ENCODE assay signal across 11 cellular contexts in the genomic region with DNA sequence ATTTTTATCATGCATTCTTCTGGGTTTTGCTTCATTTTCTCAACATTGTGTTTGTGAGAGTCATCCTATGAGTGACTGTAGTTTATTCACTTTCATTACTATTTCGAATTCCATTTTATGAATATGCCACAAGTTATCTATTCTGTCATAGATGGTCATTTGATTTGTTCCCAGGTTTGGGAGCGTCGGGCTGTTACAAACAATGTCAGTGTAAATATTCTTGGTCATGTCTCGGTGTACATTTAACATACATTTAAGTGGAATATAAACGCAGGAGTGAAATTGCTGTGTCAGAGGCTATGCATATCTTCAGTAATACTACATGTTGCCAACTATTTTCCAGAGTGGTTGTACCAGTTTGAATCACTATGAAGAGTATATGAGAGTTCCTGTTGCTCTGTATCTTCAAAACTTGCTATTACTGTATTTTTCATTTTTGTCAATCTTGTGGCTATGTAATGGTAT. TPM values are rescaled to one million over a fixed set of nuclear protein-coding genes. Genes with fewer than 3 reads are reported as not detected.
A peak's percentile ranks its signal among the peaks of the same experiment; 100 is the strongest.
DNase-seq lines count a peak whose midpoint lies in the region; ATAC-seq and TF ChIP-seq lines count a peak whose summit lies in the region.
"Had no signal": no experiment of that assay in that cellular context is flagged by ENCODE, and none has a peak within 500 bp of the region (broad histone marks: within the 10 kb centered on the region; RNA-seq: fewer than 3 reads in every experiment).

No MANE protein-coding gene starts in this region.

- peaks cover 28 to 57% of the 10 kb centered on the region in 2 donors for H3K4me1 Mint-ChIP-seq in stimulated activated naive B cell treated with anti-CD40 and anti-IgM and Interleukin-4, amounts not matched to agents 10 μg/mL and 1 μg/mL and 100 μg/mL, for 72 hours

- H3K4me1 ChIP-seq in left ventricle myocardium inferior (peaks cover 37% of the 10 kb centered on the region), hepatocyte (ENCODE audit: insufficient read depth) (peaks cover 13% of the 10 kb centered on the region), lower lobe of right lung (peaks cover 24% of the 10 kb centered on the region)

- H3K4me3 Mint-ChIP-seq in stimulated activated naive B cell treated with anti-CD40 and anti-IgM and Interleukin-4, amounts not matched to agents 10 μg/mL and 1 μg/mL and 100 μg/mL, for 72 hours = peak overlapping the region; percentile 60 to 98

- H3K4me2 ChIP-seq in hepatocyte = peak overlapping the region; percentile 89

- no peaks in the 10 kb centered on the region for H3K27me3 Mint-ChIP-seq in stimulated activated naive B cell treated with anti-CD40 and anti-IgM and Interleukin-4, amounts not matched to agents 10 μg/mL and 1 μg/mL and 100 μg/mL, for 72 hours

- peaks cover 50% of the 10 kb centered on the region for H3K9me3 ChIP-seq in left ventricle myocardium inferior (replicated peaks)
- peaks cover 8% of the 10 kb centered on the region for H3K9me3 ChIP-seq in hepatocyte (ENCODE audit: low read depth)
- peaks cover 35% of the 10 kb centered on the region for H3K9me3 ChIP-seq in lower lobe of right lung

- peaks cover 48 to 58% of the 10 kb centered on the region in 2 donors for H3K36me3 Mint-ChIP-seq in stimulated activated naive B cell treated with anti-CD40 and anti-IgM and Interleukin-4, amounts not matched to agents 10 μg/mL and 1 μg/mL and 100 μg/mL, for 72 hours

- H3K4me3 ChIP-seq in left ventricle myocardium inferior (peak overlapping the region; percentile 79), hepatocyte (no peak overlapping the region), lower lobe of right lung (no peak overlapping the region)

- no peak for TF ChIP-seq CTCF in left ventricle myocardium inferior (IDR thresholded peaks at IDR 0.05; ENCODE audit: borderline replicate concordance)
- no peak for TF ChIP-seq CTCF in RWPE1 (conservative IDR thresholded peaks at IDR 0.05; ENCODE audit: low read depth)
- TF ChIP-seq CTCF in hepatocyte (IDR thresholded peaks at IDR 0.05; ENCODE audit: poor library complexity) = no peak
- TF ChIP-seq CTCF in lower lobe of right lung (IDR thresholded peaks at IDR 0.05) = no peak

- peaks cover 70% of the 10 kb centered on the region for H3K79me2 ChIP-seq in hepatocyte

- H3K36me3 ChIP-seq in left ventricle myocardium inferior (peaks cover 18% of the 10 kb centered on the region), hepatocyte (replicated peaks; ENCODE audit: insufficient read depth, low read depth) (no peaks in the 10 kb centered on the region), lower lobe of right lung (no peaks in the 10 kb centered on the region)

- 98% methylated on average over 5 of the region's 5 CpGs for WGBS in hepatocyte (ENCODE audit: low lambda C conversion rate, missing lambda C conversion rate)

- CTCF ChIA-PET in RWPE1 (lab: Yijun Ruan, JAX) = interaction anchor here (0.6 kb wide), 1 partner anchor 20 kb away, joined by 3 read pairs; no protein-coding TSS in a partner anchor

- H3K9me2 ChIP-seq in hepatocyte (replicated peaks; ENCODE audit: insufficient read depth) = no peaks in the 10 kb centered on the region

- H3K27ac ChIP-seq in left ventricle myocardium inferior (replicated peaks) (no peak overlapping the region), RWPE1 (no peak overlapping the region), hepatocyte (no peak overlapping the region), lower lobe of right lung (no peak overlapping the region)
- H3K27ac ChIP-seq: C4-2B, spleen had no signal

- peaks cover 22 to 25% of the 10 kb centered on the region in 2 donors for H3K9me3 Mint-ChIP-seq in stimulated activated naive B cell treated with anti-CD40 and anti-IgM and Interleukin-4, amounts not matched to agents 10 μg/mL and 1 μg/mL and 100 μg/mL, for 72 hours

- H3K27me3 ChIP-seq in left ventricle myocardium inferior (ENCODE audit: low read depth) (no peaks in the 10 kb centered on the region), hepatocyte (no peaks in the 10 kb centered on the region), lower lobe of right lung (ENCODE audit: low read depth) (no peaks in the 10 kb centered on the region)
- H3K27me3 ChIP-seq: spleen had no signal

- no peak overlapping the region for H3K27ac Mint-ChIP-seq in stimulated activated naive B cell treated with anti-CD40 and anti-IgM and Interleukin-4, amounts not matched to agents 10 μg/mL and 1 μg/mL and 100 μg/mL, for 72 hours

- H2AFZ ChIP-seq in hepatocyte = no peak overlapping the region

- intact Hi-C loops in left ventricle myocardium inferior (cut with micrococcal nuclease) = no loop called here
- intact Hi-C loops in left cardiac atrium (cut with DNase I) = loop anchor here in 1 of 2 donors (5.0 to 10.0 kb wide), 2 partner anchors 43 to 160 kb away; no protein-coding TSS in a partner anchor
- intact Hi-C loops in lower lobe of right lung (cut with DNase I) = no loop called here

- no peak for ATAC-seq in left cardiac atrium
- no peak for ATAC-seq in stimulated activated naive B cell treated with anti-CD40 and anti-IgM and Interleukin-4, amounts not matched to agents 10 μg/mL and 1 μg/mL and 100 μg/mL, for 72 hours (replicated peaks)
- ATAC-seq in HG03095 (IDR thresholded peaks at IDR 0.05; ENCODE audit: unreplicated experiment) = no peak
- ATAC-seq in lower lobe of right lung = no peak

- POLR2A ChIA-PET in RWPE1 (lab: Yijun Ruan, JAX; ENCODE audit: low non-redundant PET) = no interaction called here

- DNase-seq in left ventricle myocardium inferior = no peak
- DNase-seq in left cardiac atrium = no peak
- peak; percentile 8 for DNase-seq in RWPE1 (ENCODE audit: low spot score)
- DNase-seq in hepatocyte (ENCODE audit: low spot score) = no peak
- DNase-seq in stimulated activated naive B cell treated with anti-CD40 and anti-IgM and Interleukin-4, amounts not matched to agents 10 μg/mL and 1 μg/mL and 100 μg/mL, for 72 hours = no peak
- DNase-seq in lower lobe of right lung = no peak
- DNase-seq in foreskin melanocyte = no peak
- DNase-seq: NCI-H1436 treated with DMSO at 0.1 percent for 48 hours, spleen had no signal

- no peaks in the 10 kb centered on the region for H4K20me1 ChIP-seq in hepatocyte (ENCODE audit: insufficient read depth, poor library complexity, severe bottlenecking)

RNA-seq across cellular contexts. Expression of a gene that starts 2.4 kb away (rescaled TPM):
- total RNA-seq in left ventricle myocardium inferior (42.3 TPM), left cardiac atrium (10 to 100 TPM; 35.0 to 46.0 TPM), hepatocyte (20.4 and 20.8 TPM in 2 replicates), lower lobe of right lung (62.8 TPM)
- 43.2 and 44.1 TPM in 2 replicates for polyA plus RNA-seq in hepatocyte

RNA-seq across cellular contexts. Expression of a gene that starts 46.7 kb away (rescaled TPM):
- total RNA-seq in left ventricle myocardium inferior = 0.88 TPM
- 1 to 10 TPM; 1.1 to 9.4 TPM for total RNA-seq in left cardiac atrium
- total RNA-seq in hepatocyte = 12.4 and 13.5 TPM in 2 replicates
- 29.0 and 34.8 TPM in 2 replicates for polyA plus RNA-seq in hepatocyte
- 1.5 TPM for total RNA-seq in lower lobe of right lung
